In the genomic region with DNA sequence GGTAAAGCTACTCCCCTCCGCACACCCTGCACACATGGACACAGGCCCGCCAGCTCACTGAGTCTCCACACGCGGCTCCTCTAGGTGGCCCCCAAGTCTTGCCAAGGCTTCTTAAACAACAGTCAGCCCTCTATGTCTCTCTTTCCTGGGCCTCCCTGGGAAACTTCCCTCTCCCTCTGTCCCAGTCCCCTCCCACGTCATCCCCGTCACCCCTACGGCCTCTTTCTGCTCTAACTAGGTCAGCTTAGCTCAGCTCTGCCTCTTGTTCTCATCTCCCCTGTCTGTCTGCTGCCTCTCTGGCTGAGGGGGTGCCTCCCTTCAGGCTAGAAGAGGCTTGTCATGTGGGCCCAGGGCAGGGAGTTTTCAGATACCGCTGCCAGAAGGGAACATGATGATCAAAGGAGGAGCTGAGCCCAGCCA, we compare ENCODE assay signal across 9 cellular contexts. TPM values are rescaled to one million over a fixed set of nuclear protein-coding genes. Genes with fewer than 3 reads are reported as not detected.
DNase-seq lines count a peak whose midpoint lies in the region; ATAC-seq and TF ChIP-seq lines count a peak whose summit lies in the region.
"Had no signal": no experiment of that assay in that cellular context is flagged by ENCODE, and none has a peak within 500 bp of the region (broad histone marks: within the 10 kb centered on the region; RNA-seq: fewer than 3 reads in every experiment).

No MANE protein-coding gene starts in this region.

- peak; percentile 77 for ATAC-seq in CD8-positive, alpha-beta T cell
- peak; percentile 57 for ATAC-seq in omental fat pad (ENCODE audit: low FRiP score)
- ATAC-seq in GM21381 (IDR thresholded peaks at IDR 0.05; ENCODE audit: unreplicated experiment), result no peak

- CTCF ChIA-PET in CD8-positive, alpha-beta T cell (lab: Charles Lee), result interaction anchor here (0.7 to 3.4 kb wide), 8 partner anchors 18 to 135 kb away, joined by 3 to 22 read pairs (median 4); a partner anchor contains a TSS

- H3K4me3 ChIP-seq in CD8-positive, alpha-beta T cell (ENCODE audit: low read depth, low read length), result no peak overlapping the region
- H3K4me3 ChIP-seq in fibroblast of lung (replicated peaks in 1 of 4; ENCODE audit: control extremely low read depth in 1 of 4, insufficient read depth in 1 of 4, low read depth in 3 of 4, low read length in 4 of 4), result no peak overlapping the region
- H3K4me3 ChIP-seq: PC-9 had no signal

- peak overlapping the region; percentile 85 for H3K27ac Mint-ChIP-seq in CD8-positive, alpha-beta T cell

- H3K79me2 ChIP-seq in fibroblast of lung (ENCODE audit: control insufficient read depth, insufficient read depth, low read length), result no peaks in the 10 kb centered on the region

- H3K27me3 Mint-ChIP-seq in CD8-positive, alpha-beta T cell (ENCODE audit: low read depth), result no peaks in the 10 kb centered on the region

- no peak overlapping the region for H3K27ac ChIP-seq in CD8-positive, alpha-beta T cell (ENCODE audit: low read depth, low read length)
- no peak overlapping the region for H3K27ac ChIP-seq in fibroblast of lung (ENCODE audit: insufficient read depth, low read length)
- H3K27ac ChIP-seq: PC-9 had no signal

- H3K36me3 ChIP-seq in CD8-positive, alpha-beta T cell (ENCODE audit: insufficient read depth, low read length), result peaks cover 22% of the 10 kb centered on the region
- no peaks in the 10 kb centered on the region for H3K36me3 ChIP-seq in fibroblast of lung (ENCODE audit: control insufficient read depth, insufficient read depth, low read length)

- H3K4me1 ChIP-seq in CD8-positive, alpha-beta T cell (ENCODE audit: insufficient read depth, low read length), result peaks cover 21% of the 10 kb centered on the region
- H3K4me1 ChIP-seq in fibroblast of lung (ENCODE audit: control insufficient read depth, extremely low read depth, insufficient read depth, low read length), result peaks cover 2% of the 10 kb centered on the region

- no peaks in the 10 kb centered on the region for H4K20me1 ChIP-seq in fibroblast of lung (ENCODE audit: control insufficient read depth, extremely low read depth, insufficient read depth, low read length)

- POLR2A ChIA-PET in CD8-positive, alpha-beta T cell (lab: Charles Lee), result interaction anchor here (0.8 kb wide), 1 partner anchor 30 kb away, joined by 3 read pairs; no protein-coding TSS in a partner anchor

- no peak overlapping the region for H3K9ac ChIP-seq in fibroblast of lung (ENCODE audit: insufficient read depth, low read length)

- H3K4me1 Mint-ChIP-seq in CD8-positive, alpha-beta T cell (ENCODE audit: low read depth), result peaks cover 25% of the 10 kb centered on the region

- no peak overlapping the region for H3K4me3 Mint-ChIP-seq in CD8-positive, alpha-beta T cell

- intact Hi-C loops in CD8-positive, alpha-beta T cell (cut with DNase I, micrococcal nuclease), result loop anchor here (2.0 to 5.0 kb wide), 3 partner anchors 73 to 137 kb away; no protein-coding TSS in a partner anchor

- no peaks in the 10 kb centered on the region for H3K9me3 ChIP-seq in CD8-positive, alpha-beta T cell (ENCODE audit: low read length)
- H3K9me3 ChIP-seq in fibroblast of lung (ENCODE audit: control insufficient read depth, insufficient read depth, low read depth, low read length), result no peaks in the 10 kb centered on the region

- H3K4me2 ChIP-seq in fibroblast of lung (ENCODE audit: extremely low read depth, insufficient read depth, low read length), result no peak overlapping the region
- H3K4me2 ChIP-seq: PC-9 had no signal

- TF ChIP-seq CTCF in CD8-positive, alpha-beta T cell (IDR thresholded peaks at IDR 0.05), result no peak
- TF ChIP-seq CTCF in fibroblast of lung (conservative IDR thresholded peaks at IDR 0.05 in 1 of 2, IDR thresholded peaks at IDR 0.05 in 1 of 2; ENCODE audit: low read depth in 1 of 2, low read length in 2 of 2) (peak in 1 of 2 donors; percentile 20), omental fat pad (IDR thresholded peaks at IDR 0.05) (no peak)

- H3K36me3 Mint-ChIP-seq in CD8-positive, alpha-beta T cell, result peaks cover 69% of the 10 kb centered on the region

- DNase-seq in CD8-positive, alpha-beta T cell, result peak in 2 of 7 experiments; percentile 45 to 60
- DNase-seq in activated CD4-positive, alpha-beta T cell treated with anti-CD3 and anti-CD28 coated beads, Interleukin-2, amount 50 U/mL, for 1 hour, result peak; percentile 52
- DNase-seq in fibroblast of lung (ENCODE audit: low read depth in 2 of 2), result peak; percentile 50 to 68
- no peak for DNase-seq in omental fat pad (ENCODE audit: low spot score)
- DNase-seq in stimulated activated CD4-positive, alpha-beta T cell treated with anti-CD3 and anti-CD28 coated beads, Interleukin-2, amount 100 ng/mL, for 48 hours, result no peak
- no peak for DNase-seq in hippocampal formation (lab: John Stamatoyannopoulos, UW)
- no peak for DNase-seq in activated CD4-positive, CD25-positive, alpha-beta regulatory T cell (lab: John Stamatoyannopoulos, UW)
- DNase-seq: PC-9 had no signal

- no peaks in the 10 kb centered on the region for H3K27me3 ChIP-seq in CD8-positive, alpha-beta T cell (ENCODE audit: insufficient read depth, low read length)
- no peaks in the 10 kb centered on the region for H3K27me3 ChIP-seq in fibroblast of lung (ENCODE audit: control insufficient read depth, insufficient read depth, low read length)

- H2AFZ ChIP-seq in fibroblast of lung (ENCODE audit: low read length), result no peak overlapping the region
- H2AFZ ChIP-seq: PC-9 had no signal

- H3K9me3 Mint-ChIP-seq in CD8-positive, alpha-beta T cell, result no peaks in the 10 kb centered on the region

RNA-seq across cellular contexts. Expression of a gene that starts 38.8 kb away (rescaled TPM):
- total RNA-seq in CD8-positive, alpha-beta T cell, result 100 to 1,000 TPM; 136 to 138 TPM
- 5.6 and 5.9 TPM in 2 replicates for total RNA-seq in fibroblast of lung
- polyA plus RNA-seq in fibroblast of lung, result 12.8 and 19.9 TPM in 2 replicates
- polyA plus RNA-seq in fibroblast of lung (2012), result 11.6 and 14.6 TPM in 2 replicates
- 10.9 and 22.3 TPM in 2 replicates for polyA minus RNA-seq in fibroblast of lung (ENCODE audit: low replicate concordance)
- total RNA-seq in omental fat pad, result 10 to 100 TPM; 13.9 to 19.2 (median 17.8) TPM

RNA-seq across cellular contexts. Expression of a gene that starts 47.9 kb away (rescaled TPM):
- 10 to 100 TPM; 18.3 to 20.5 TPM for total RNA-seq in CD8-positive, alpha-beta T cell
- 3.9 and 4.1 TPM in 2 replicates for total RNA-seq in fibroblast of lung
- polyA plus RNA-seq in fibroblast of lung, result 7.1 and 7.4 TPM in 2 replicates
- 5.5 and 6.0 TPM in 2 replicates for polyA plus RNA-seq in fibroblast of lung (2012)
- 1.3 and 2.6 TPM in 2 replicates for polyA minus RNA-seq in fibroblast of lung (ENCODE audit: low replicate concordance)
- 10 to 100 TPM in 1 of 4 donors, 1 to 10 TPM in 3; 4.5 to 10.9 (median 8.0) TPM for total RNA-seq in omental fat pad

Comparison
In these comparisons a context has a peak if more than half of its experiments do, and no peak if none do; other contexts are left out.
1. DNase-seq: peak in activated CD4-positive, alpha-beta T cell treated with anti-CD3 and anti-CD28 coated beads, Interleukin-2, amount 50 U/mL, for 1 hour (single experiment) and fibroblast of lung (2 of 2); none in omental fat pad (single experiment), stimulated activated CD4-positive, alpha-beta T cell treated with anti-CD3 and anti-CD28 coated beads, Interleukin-2, amount 100 ng/mL, for 48 hours (0 of 2), hippocampal formation (0 of 2) and activated CD4-positive, CD25-positive, alpha-beta regulatory T cell (0 of 4).
2. RNA of a gene that starts 38.8 kb away (total RNA-seq): 136 to 138 TPM in CD8-positive, alpha-beta T cell; 13.9 to 19.2 TPM in omental fat pad and 5.6 to 5.9 TPM in fibroblast of lung; every median in the first group is over 4 times any median in the second.